Comparison of ENCODE assay signal across 26 cellular contexts in the genomic region with DNA sequence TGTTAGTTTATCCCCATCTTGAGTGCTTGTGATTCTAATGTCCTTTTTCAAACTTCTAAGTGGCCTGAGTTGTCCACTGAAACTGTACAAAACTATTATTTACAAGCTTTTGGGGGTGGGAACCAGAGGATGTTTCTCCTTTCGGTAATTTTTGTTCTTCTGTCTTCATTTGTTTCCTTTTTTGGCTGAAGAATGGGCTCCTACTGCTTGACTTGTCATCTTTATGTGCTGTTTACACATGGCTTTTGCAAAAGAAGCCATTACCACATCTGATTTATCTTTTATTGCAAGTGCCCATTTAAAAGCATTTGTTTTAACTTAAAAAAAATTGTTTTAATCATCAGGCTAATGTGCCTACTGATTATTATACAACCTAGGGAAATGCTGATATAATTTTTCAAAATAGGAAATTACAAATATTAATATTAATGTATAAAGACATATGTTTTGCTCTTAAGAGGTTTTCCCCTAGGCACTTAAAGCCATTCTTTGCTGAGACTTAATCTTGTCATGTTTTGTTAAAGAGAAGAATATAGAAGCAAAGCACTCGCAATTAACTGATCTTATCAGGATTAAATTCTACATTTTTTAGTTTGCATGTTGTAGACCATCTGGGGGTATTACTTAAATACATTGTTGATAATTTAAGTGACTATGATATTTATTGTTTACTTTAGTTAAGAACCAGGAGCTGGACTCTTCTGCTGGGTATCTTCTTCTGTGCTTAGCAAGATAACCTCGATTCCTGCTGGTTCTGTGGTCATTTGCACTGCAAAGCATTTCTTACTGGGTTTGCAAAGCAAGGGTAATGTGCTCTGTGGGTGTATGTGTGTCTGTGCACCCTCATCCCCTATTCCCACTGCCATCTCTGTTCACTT. TPM values are rescaled to one million over a fixed set of nuclear protein-coding genes. Genes with fewer than 3 reads are reported as not detected.
A peak's percentile ranks its signal among the peaks of the same experiment; 100 is the strongest.
DNase-seq lines count a peak whose midpoint lies in the region; ATAC-seq and TF ChIP-seq lines count a peak whose summit lies in the region.
"Had no signal": no experiment of that assay in that cellular context is flagged by ENCODE, and none has a peak within 500 bp of the region (broad histone marks: within the 10 kb centered on the region; RNA-seq: fewer than 3 reads in every experiment).

No MANE protein-coding gene starts in this region.

- WGBS in mesenchymal stem cell, result 27% methylated on average over 1 of the region's 3 CpGs

- H3K27ac Mint-ChIP-seq in stimulated activated naive CD8-positive, alpha-beta T cell treated with anti-CD3 and anti-CD28 coated beads, Interleukin-15, Interleukin-2, amounts not matched to agents 100 ng/mL and 50 ng/mL, for 24 hours, result peak overlapping the region; percentile 68
- no peak overlapping the region for H3K27ac Mint-ChIP-seq in stimulated activated naive CD8-positive, alpha-beta T cell treated with anti-CD3 and anti-CD28 coated beads, Interleukin-15, amount 100 ng/mL, for 72 hours
- H3K27ac Mint-ChIP-seq: activated CD4-positive, alpha-beta T cell treated with anti-CD3 and anti-CD28 coated beads for 36 hours; activated CD8-positive, alpha-beta memory T cell treated with anti-CD3 and anti-CD28 coated beads, Interleukin-2, amount 10 ng/mL, durations not matched to agents 7 days and 5 days; type B pancreatic cell had no signal

- H3K4me3 ChIP-seq in PC-3 (ENCODE audit: low read length), result no peak overlapping the region
- no peak overlapping the region for H3K4me3 ChIP-seq in mesenchymal stem cell (ENCODE audit: insufficient read depth in 1 of 2, low read depth in 1 of 2, low read length in 2 of 2)
- H3K4me3 ChIP-seq in dorsolateral prefrontal cortex, result no peak overlapping the region
- H3K4me3 ChIP-seq: ascending aorta, SJSA1 had no signal

- H2BK12ac ChIP-seq in mesenchymal stem cell (ENCODE audit: low read length in 2 of 2), result no peak overlapping the region

- H3K4me1 ChIP-seq in PC-3 (ENCODE audit: insufficient read depth, low read length) (no peaks in the 10 kb centered on the region), mesenchymal stem cell (ENCODE audit: control insufficient read depth, insufficient read depth, low read depth, low read length) (no peaks in the 10 kb centered on the region)
- H3K4me1 ChIP-seq: ascending aorta had no signal

- no peak overlapping the region for H3K18ac ChIP-seq in mesenchymal stem cell (ENCODE audit: low read depth in 1 of 2, low read length in 2 of 2)

- no peak overlapping the region for H3K14ac ChIP-seq in mesenchymal stem cell (ENCODE audit: low read length in 2 of 2)

- no peak overlapping the region for H2BK5ac ChIP-seq in mesenchymal stem cell (ENCODE audit: low read depth, low read length, poor library complexity, severe bottlenecking)

- no peak for DNase-seq in stimulated activated naive CD8-positive, alpha-beta T cell treated with anti-CD3 and anti-CD28 coated beads, Interleukin-15, amount 100 ng/mL, for 72 hours
- DNase-seq in PC-3, result no peak
- DNase-seq in mesenchymal stem cell, result peak; percentile 57
- no peak for DNase-seq in GDM1 (lab: John Stamatoyannopoulos, UW)
- no peak for DNase-seq in NCI-H446 treated with DMSO at 0.1 percent for 48 hours (lab: John Stamatoyannopoulos, UW)
- DNase-seq in dorsolateral prefrontal cortex, result no peak
- DNase-seq: activated CD4-positive, alpha-beta T cell treated with anti-CD3 and anti-CD28 coated beads for 36 hours; activated CD8-positive, alpha-beta memory T cell treated with anti-CD3 and anti-CD28 coated beads, Interleukin-2, amount 10 ng/mL, durations not matched to agents 7 days and 5 days; activated gamma-delta T cell; cerebellar nuclear complex; EL; HCEC 1CT; hypothalamus; kidney; NCI-H1092; NCI-H2081 treated with DMSO at 0.1 percent for 48 hours; NCI-H748 treated with DMSO at 0.1 percent for 48 hours; right cardiac atrium; stimulated activated naive CD8-positive, alpha-beta T cell treated with anti-CD3 and anti-CD28 coated beads, Interleukin-15, Interleukin-2, amounts not matched to agents 100 U/mL and 50 U/mL, for 24 hours had no signal

- H3K4me3 Mint-ChIP-seq in stimulated activated naive CD8-positive, alpha-beta T cell treated with anti-CD3 and anti-CD28 coated beads, Interleukin-15, Interleukin-2, amounts not matched to agents 100 ng/mL and 50 ng/mL, for 24 hours, result no peak overlapping the region
- H3K4me3 Mint-ChIP-seq in stimulated activated naive CD8-positive, alpha-beta T cell treated with anti-CD3 and anti-CD28 coated beads, Interleukin-15, amount 100 ng/mL, for 72 hours, result no peak overlapping the region
- H3K4me3 Mint-ChIP-seq: activated CD4-positive, alpha-beta T cell treated with anti-CD3 and anti-CD28 coated beads for 36 hours; activated CD8-positive, alpha-beta memory T cell treated with anti-CD3 and anti-CD28 coated beads, Interleukin-2, amount 10 ng/mL, durations not matched to agents 7 days and 5 days; type B pancreatic cell had no signal

- H3K36me3 Mint-ChIP-seq in stimulated activated naive CD8-positive, alpha-beta T cell treated with anti-CD3 and anti-CD28 coated beads, Interleukin-15, Interleukin-2, amounts not matched to agents 100 ng/mL and 50 ng/mL, for 24 hours (ENCODE audit: low read depth), result peaks cover 21% of the 10 kb centered on the region
- H3K36me3 Mint-ChIP-seq: activated CD8-positive, alpha-beta memory T cell treated with anti-CD3 and anti-CD28 coated beads, Interleukin-2, amount 10 ng/mL, durations not matched to agents 7 days and 5 days; type B pancreatic cell had no signal

- ATAC-seq in stimulated activated naive CD8-positive, alpha-beta T cell treated with anti-CD3 and anti-CD28 coated beads, Interleukin-15, amount 100 ng/mL, for 72 hours, result no peak
- peak; percentile 37; the same call in 1 of the 2 replicates for ATAC-seq in PC-3
- ATAC-seq in GM19395 (IDR thresholded peaks at IDR 0.05; ENCODE audit: unreplicated experiment), result no peak
- ATAC-seq: activated CD4-positive, alpha-beta T cell treated with anti-CD3 and anti-CD28 coated beads for 36 hours; activated CD8-positive, alpha-beta memory T cell treated with anti-CD3 and anti-CD28 coated beads, Interleukin-2, amount 10 ng/mL, durations not matched to agents 7 days and 5 days; right cardiac atrium had no signal

- no peak overlapping the region for H3K23ac ChIP-seq in mesenchymal stem cell (ENCODE audit: low read length in 2 of 2)

- H3K4me1 Mint-ChIP-seq in stimulated activated naive CD8-positive, alpha-beta T cell treated with anti-CD3 and anti-CD28 coated beads, Interleukin-15, Interleukin-2, amounts not matched to agents 100 ng/mL and 50 ng/mL, for 24 hours (ENCODE audit: low read depth), result peaks cover 20% of the 10 kb centered on the region
- H3K4me1 Mint-ChIP-seq in stimulated activated naive CD8-positive, alpha-beta T cell treated with anti-CD3 and anti-CD28 coated beads, Interleukin-15, amount 100 ng/mL, for 72 hours, result peaks cover 15% of the 10 kb centered on the region
- H3K4me1 Mint-ChIP-seq: activated CD8-positive, alpha-beta memory T cell treated with anti-CD3 and anti-CD28 coated beads, Interleukin-2, amount 10 ng/mL, durations not matched to agents 7 days and 5 days had no signal

- H2AFZ ChIP-seq in PC-3 (ENCODE audit: low read length), result no peak overlapping the region
- no peak overlapping the region for H2AFZ ChIP-seq in mesenchymal stem cell (ENCODE audit: low read depth, low read length)

- no peaks in the 10 kb centered on the region for H3K27me3 Mint-ChIP-seq in stimulated activated naive CD8-positive, alpha-beta T cell treated with anti-CD3 and anti-CD28 coated beads, Interleukin-15, Interleukin-2, amounts not matched to agents 100 ng/mL and 50 ng/mL, for 24 hours
- no peaks in the 10 kb centered on the region for H3K27me3 Mint-ChIP-seq in stimulated activated naive CD8-positive, alpha-beta T cell treated with anti-CD3 and anti-CD28 coated beads, Interleukin-15, amount 100 ng/mL, for 72 hours
- H3K27me3 Mint-ChIP-seq: activated CD4-positive, alpha-beta T cell treated with anti-CD3 and anti-CD28 coated beads for 36 hours; activated CD8-positive, alpha-beta memory T cell treated with anti-CD3 and anti-CD28 coated beads, Interleukin-2, amount 10 ng/mL, durations not matched to agents 7 days and 5 days; type B pancreatic cell had no signal

- intact Hi-C loops in PC-3 (cut with micrococcal nuclease) (no loop called here), dorsolateral prefrontal cortex (cut with DNase I) (no loop called here)

- no peaks in the 10 kb centered on the region for H4K20me1 ChIP-seq in PC-3 (ENCODE audit: low read length)

- H3F3A ChIP-seq in PC-3 (ENCODE audit: low read length, unreplicated experiment), result no peaks in the 10 kb centered on the region

- no peak overlapping the region for H4K8ac ChIP-seq in mesenchymal stem cell (ENCODE audit: low read length)

- H2BK15ac ChIP-seq in mesenchymal stem cell (ENCODE audit: low read depth, poor library complexity, severe bottlenecking), result no peak overlapping the region

- H2AK5ac ChIP-seq in mesenchymal stem cell (ENCODE audit: low read length, severe bottlenecking), result no peak overlapping the region

- no peak overlapping the region for H3K4ac ChIP-seq in mesenchymal stem cell (ENCODE audit: low read depth in 1 of 2, low read length in 2 of 2)

- no peak for TF ChIP-seq CTCF in PC-3 (conservative IDR thresholded peaks at IDR 0.05; ENCODE audit: low read depth, low read length)
- no peak for TF ChIP-seq CTCF in dorsolateral prefrontal cortex (IDR thresholded peaks at IDR 0.05 in 54 of 56, conservative IDR thresholded peaks at IDR 0.05 in 2 of 56; ENCODE audit: low read depth in 1 of 56, partially characterized antibody in 56 of 56)

- H3K79me1 ChIP-seq in mesenchymal stem cell (replicated peaks; ENCODE audit: low read length, poor library complexity, severe bottlenecking), result no peaks in the 10 kb centered on the region

- no peak overlapping the region for H3K9ac ChIP-seq in PC-3 (ENCODE audit: low read length)
- no peak overlapping the region for H3K9ac ChIP-seq in mesenchymal stem cell (ENCODE audit: low read length)
- H3K9ac ChIP-seq: KMS-11 had no signal

- no peak overlapping the region for H2BK120ac ChIP-seq in mesenchymal stem cell (ENCODE audit: low read depth, low read length)

- no peak overlapping the region for H3K27ac ChIP-seq in PC-3 (ENCODE audit: low read length)
- H3K27ac ChIP-seq in mesenchymal stem cell (ENCODE audit: low read length, poor library complexity, severe bottlenecking), result no peak overlapping the region
- H3K27ac ChIP-seq in dorsolateral prefrontal cortex, result no peak overlapping the region
- H3K27ac ChIP-seq: ascending aorta, KMS-11, neutrophil, SJSA1 had no signal

- BruUV-seq in PC-3 (replicated peaks; lab: Mats Ljungman, UMichigan), result no TSS peak

- H4K91ac ChIP-seq in mesenchymal stem cell (ENCODE audit: low read length), result no peak overlapping the region

- POLR2A ChIA-PET in PC-3 (lab: Charles Lee; ENCODE audit: unreplicated experiment), result interaction anchor here (0.5 kb wide), 1 partner anchor 439 kb away, joined by 4 read pairs; no protein-coding TSS in a partner anchor

- H3K9me2 ChIP-seq in PC-3 (replicated peaks; ENCODE audit: low read length), result no peaks in the 10 kb centered on the region

- no peaks in the 10 kb centered on the region for H3K79me2 ChIP-seq in PC-3 (ENCODE audit: low read length)

- no peaks in the 10 kb centered on the region for H3K9me3 ChIP-seq in PC-3 (ENCODE audit: low read length)
- no peaks in the 10 kb centered on the region for H3K9me3 ChIP-seq in mesenchymal stem cell (ENCODE audit: control insufficient read depth, low read length)
- H3K9me3 ChIP-seq: ascending aorta, neutrophil, SJSA1 had no signal

- H3K36me3 ChIP-seq in PC-3 (ENCODE audit: low read depth, low read length), result no peaks in the 10 kb centered on the region
- H3K36me3 ChIP-seq in mesenchymal stem cell (ENCODE audit: control insufficient read depth in 1 of 2, insufficient read depth in 2 of 2, low read depth in 1 of 2, low read length in 2 of 2), result no peaks in the 10 kb centered on the region
- H3K36me3 ChIP-seq: ascending aorta, SJSA1 had no signal

- CTCF ChIA-PET in PC-3 (lab: Charles Lee), result no interaction called here

- H3K4me2 ChIP-seq in PC-3 (ENCODE audit: low read length) (no peak overlapping the region), mesenchymal stem cell (ENCODE audit: low read length, poor library complexity, severe bottlenecking) (no peak overlapping the region)
- H3K4me2 ChIP-seq: KMS-11 had no signal

- no peaks in the 10 kb centered on the region for H3K9me3 Mint-ChIP-seq in stimulated activated naive CD8-positive, alpha-beta T cell treated with anti-CD3 and anti-CD28 coated beads, Interleukin-15, Interleukin-2, amounts not matched to agents 100 ng/mL and 50 ng/mL, for 24 hours
- H3K9me3 Mint-ChIP-seq in stimulated activated naive CD8-positive, alpha-beta T cell treated with anti-CD3 and anti-CD28 coated beads, Interleukin-15, amount 100 ng/mL, for 72 hours, result no peaks in the 10 kb centered on the region
- H3K9me3 Mint-ChIP-seq: type B pancreatic cell had no signal

- H3K27me3 ChIP-seq in PC-3 (ENCODE audit: low read length), result no peaks in the 10 kb centered on the region
- H3K27me3 ChIP-seq in mesenchymal stem cell (ENCODE audit: control insufficient read depth in 1 of 2, insufficient read depth in 1 of 2, low read length in 2 of 2), result no peaks in the 10 kb centered on the region
- H3K27me3 ChIP-seq in dorsolateral prefrontal cortex, result no peaks in the 10 kb centered on the region
- H3K27me3 ChIP-seq: ascending aorta, neutrophil, SJSA1 had no signal

RNA-seq across cellular contexts. Expression of gene TMEM200B, which starts 40.1 kb away (rescaled TPM):
- 9.0 and 9.3 TPM in 2 replicates for total RNA-seq in PC-3 (2014; rRNA removed)
- polyA plus RNA-seq in mesenchymal stem cell (2013, experiment 1 of 2), result 4.3 TPM
- 4.3 TPM for polyA plus RNA-seq in mesenchymal stem cell (2013, experiment 2 of 2)
- 1 to 10 TPM in 112 of 120 experiments, under 1 TPM in 8; 0.59 to 5.3 (median 1.9) TPM for total RNA-seq in dorsolateral prefrontal cortex
